In the genomic region with DNA sequence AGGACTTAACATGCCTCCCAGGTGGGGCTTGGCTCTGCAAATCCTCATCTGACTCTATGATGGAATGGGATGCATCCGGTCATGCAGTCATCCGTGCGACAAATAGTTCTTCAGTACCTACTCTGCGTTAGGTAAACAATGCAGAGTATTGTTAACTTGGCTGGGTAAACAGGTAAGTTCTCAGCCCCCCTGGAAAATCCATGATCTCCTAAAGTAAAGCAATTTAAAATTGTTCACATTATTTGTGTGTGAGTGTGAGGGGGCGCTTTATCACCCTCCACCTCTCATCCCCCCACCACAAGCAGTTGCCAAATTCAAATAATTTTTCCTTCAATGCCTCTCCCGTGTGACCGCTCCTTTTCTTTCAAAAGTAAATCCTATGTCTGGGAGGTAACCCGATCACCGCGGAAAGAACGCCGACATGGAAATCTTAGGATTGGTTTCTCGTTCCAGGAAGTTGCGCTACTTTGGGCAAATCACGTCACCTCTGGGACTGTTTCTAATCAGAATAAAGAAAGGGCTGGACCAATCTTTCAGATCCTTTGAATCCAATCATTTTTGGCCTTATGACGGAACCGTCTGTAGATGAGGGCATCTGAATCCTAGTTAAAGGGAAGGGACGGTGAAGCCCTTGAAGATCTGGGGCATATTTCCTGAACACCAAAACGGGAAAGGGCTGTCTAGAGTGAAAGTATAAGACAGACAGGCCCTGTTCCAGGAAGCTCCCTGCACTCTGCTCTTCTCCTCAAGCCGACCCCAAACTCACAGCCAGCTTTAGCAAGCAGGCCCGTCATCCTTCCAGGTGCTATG, we compare ENCODE assay signal across 10 cellular contexts. TPM values are rescaled to one million over a fixed set of nuclear protein-coding genes. Genes with fewer than 3 reads are reported as not detected.
A peak's percentile ranks its signal among the peaks of the same experiment; 100 is the strongest.
DNase-seq lines count a peak whose midpoint lies in the region; ATAC-seq and TF ChIP-seq lines count a peak whose summit lies in the region.
"Had no signal": no experiment of that assay in that cellular context is flagged by ENCODE, and none has a peak within 500 bp of the region (broad histone marks: within the 10 kb centered on the region; RNA-seq: fewer than 3 reads in every experiment).

No MANE protein-coding gene starts in this region.

- POLR2A ChIA-PET in activated CD4-positive, alpha-beta T cell treated with anti-CD3 and anti-CD28 coated beads for 36 hours (lab: Charles Lee), result no interaction called here

- no peaks in the 10 kb centered on the region for H3K27me3 ChIP-seq in mucosa of stomach (ENCODE audit: control insufficient read depth, insufficient read depth, low read length)

- H3K4me3 Mint-ChIP-seq in activated CD4-positive, alpha-beta T cell treated with anti-CD3 and anti-CD28 coated beads for 36 hours, result no peak overlapping the region
- H3K4me3 Mint-ChIP-seq: B cell; stimulated activated memory B cell treated with anti-CD40 and anti-IgM and Interleukin-4, amounts not matched to agents 10 μg/mL and 1 μg/mL and 100 μg/mL, for 72 hours had no signal

- H3K9me3 ChIP-seq in mucosa of stomach (ENCODE audit: control insufficient read depth, low read length), result no peaks in the 10 kb centered on the region

- H3K36me3 Mint-ChIP-seq in activated CD4-positive, alpha-beta T cell treated with anti-CD3 and anti-CD28 coated beads for 36 hours (ENCODE audit: low read depth), result no peaks in the 10 kb centered on the region
- H3K36me3 Mint-ChIP-seq: stimulated activated memory B cell treated with anti-CD40 and anti-IgM and Interleukin-4, amounts not matched to agents 10 μg/mL and 1 μg/mL and 100 μg/mL, for 72 hours had no signal

- H3K9ac ChIP-seq in mucosa of stomach (ENCODE audit: low read length), result peak overlapping the region; percentile 51

- peak overlapping the region; percentile 39 for H3K4me3 ChIP-seq in mucosa of stomach (ENCODE audit: low read length)

- no peak for ATAC-seq in HG02885 (IDR thresholded peaks at IDR 0.05; ENCODE audit: poor library complexity, unreplicated experiment)
- no peak for ATAC-seq in activated CD4-positive, alpha-beta T cell treated with anti-CD3 and anti-CD28 coated beads for 36 hours
- no peak for ATAC-seq in HG02623 (IDR thresholded peaks at IDR 0.05; ENCODE audit: unreplicated experiment)
- ATAC-seq: stimulated activated memory B cell treated with anti-CD40 and anti-IgM and Interleukin-4, amounts not matched to agents 10 μg/mL and 1 μg/mL and 100 μg/mL, for 72 hours had no signal

- no peaks in the 10 kb centered on the region for H3K36me3 ChIP-seq in mucosa of stomach (ENCODE audit: control insufficient read depth, insufficient read depth, low read length)

- H3K27ac ChIP-seq in 22Rv1 (peak overlapping the region; percentile 46), epithelial cell of prostate (peak overlapping the region; percentile 59), caudate nucleus (ENCODE audit: low read depth, low read length) (no peak overlapping the region)

- peaks cover 5% of the 10 kb centered on the region for H3K27me3 Mint-ChIP-seq in activated CD4-positive, alpha-beta T cell treated with anti-CD3 and anti-CD28 coated beads for 36 hours
- H3K27me3 Mint-ChIP-seq: B cell; stimulated activated memory B cell treated with anti-CD40 and anti-IgM and Interleukin-4, amounts not matched to agents 10 μg/mL and 1 μg/mL and 100 μg/mL, for 72 hours had no signal

- TF ChIP-seq CTCF in 22Rv1 (IDR thresholded peaks at IDR 0.05), result no peak

- CTCF ChIA-PET in activated CD4-positive, alpha-beta T cell treated with anti-CD3 and anti-CD28 coated beads for 36 hours (lab: Charles Lee), result interaction anchor here (1.4 kb wide), 1 partner anchor 98 kb away, joined by 3 read pairs; no protein-coding TSS in a partner anchor

- DNase-seq in NCI-H2227 (lab: John Stamatoyannopoulos, UW; ENCODE audit: unreplicated experiment) (peak; percentile 67), epithelial cell of prostate (ENCODE audit: low read depth, low spot score) (no peak), caudate nucleus (lab: John Stamatoyannopoulos, UW) (no peak)
- no peak for DNase-seq in activated CD4-positive, alpha-beta T cell treated with anti-CD3 and anti-CD28 coated beads for 36 hours

- H3K4me1 ChIP-seq in mucosa of stomach (ENCODE audit: control insufficient read depth, insufficient read depth, low read length), result peaks cover 24% of the 10 kb centered on the region

- intact Hi-C loops in activated CD4-positive, alpha-beta T cell treated with anti-CD3 and anti-CD28 coated beads for 36 hours (cut with DNase I, micrococcal nuclease), result no loop called here

- H3K4me1 Mint-ChIP-seq in activated CD4-positive, alpha-beta T cell treated with anti-CD3 and anti-CD28 coated beads for 36 hours, result no peaks in the 10 kb centered on the region
- H3K4me1 Mint-ChIP-seq: B cell had no signal

- no peaks in the 10 kb centered on the region for H3K9me3 Mint-ChIP-seq in activated CD4-positive, alpha-beta T cell treated with anti-CD3 and anti-CD28 coated beads for 36 hours (ENCODE audit: low read depth)
- H3K9me3 Mint-ChIP-seq: stimulated activated memory B cell treated with anti-CD40 and anti-IgM and Interleukin-4, amounts not matched to agents 10 μg/mL and 1 μg/mL and 100 μg/mL, for 72 hours had no signal

- H3K27ac Mint-ChIP-seq in activated CD4-positive, alpha-beta T cell treated with anti-CD3 and anti-CD28 coated beads for 36 hours, result no peak overlapping the region
- H3K27ac Mint-ChIP-seq: B cell; stimulated activated memory B cell treated with anti-CD40 and anti-IgM and Interleukin-4, amounts not matched to agents 10 μg/mL and 1 μg/mL and 100 μg/mL, for 72 hours had no signal

RNA-seq across cellular contexts. Expression of a gene that starts 44.0 kb away (rescaled TPM):
- 100 to 1,000 TPM; 187 to 211 TPM for total RNA-seq in activated CD4-positive, alpha-beta T cell treated with anti-CD3 and anti-CD28 coated beads for 36 hours
